ENCODE assay signal across 35 cellular contexts in the genomic region with DNA sequence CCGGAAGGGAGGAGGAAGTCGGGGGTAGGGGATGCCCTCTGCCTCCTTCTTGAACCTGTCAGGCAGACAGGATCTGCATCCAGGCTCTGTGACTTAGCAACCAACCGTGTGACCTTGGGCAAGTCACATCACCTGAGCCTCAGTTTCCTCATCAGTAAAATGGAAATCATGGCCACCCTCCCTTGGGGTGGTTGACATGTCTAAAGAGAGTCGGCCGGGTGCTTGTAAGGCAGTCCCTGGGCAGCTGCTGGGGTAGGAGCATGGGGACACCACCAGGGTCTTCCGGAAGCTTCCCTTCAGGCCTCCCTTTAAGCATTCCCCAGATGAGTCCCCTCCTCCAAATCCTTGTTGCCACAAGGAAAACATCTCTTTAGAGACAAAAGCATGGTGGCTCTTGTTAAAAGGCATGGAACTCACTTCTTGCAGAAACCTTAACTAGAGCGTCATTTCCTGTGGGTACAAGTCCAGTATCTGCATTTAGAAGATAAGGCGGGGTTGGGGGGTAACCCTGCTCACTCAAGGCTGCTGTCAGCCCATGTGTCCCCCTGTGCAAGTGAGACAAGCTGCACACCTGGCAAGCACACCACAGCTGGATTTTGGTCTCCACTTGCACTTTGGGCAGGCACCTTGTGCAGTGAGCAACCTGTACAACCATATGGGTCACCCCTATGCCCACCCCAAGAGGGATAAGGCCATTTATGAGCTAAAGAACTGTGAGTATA. TPM values are rescaled to one million over a fixed set of nuclear protein-coding genes. Genes with fewer than 3 reads are reported as not detected.
"Had no signal": no experiment of that assay in that cellular context is flagged by ENCODE, and none has a peak within 500 bp of the region (broad histone marks: within the 10 kb centered on the region; RNA-seq: fewer than 3 reads in every experiment).

No MANE protein-coding gene starts in this region.

- H3K27me3 ChIP-seq: gastroesophageal sphincter, ovary, testis had no signal

- H3K36me3 ChIP-seq: gastroesophageal sphincter, neutrophil, ovary, transverse colon had no signal

- H3K9me3 ChIP-seq: gastroesophageal sphincter, neutrophil, ovary, testis, transverse colon had no signal

- DNase-seq: activated CD4-positive, alpha-beta memory T cell treated with anti-CD3 and anti-CD28 coated beads, Interleukin-2, amount 10 ng/mL, durations not matched to agents 7 days and 5 days; activated CD4-positive, alpha-beta T cell treated with anti-CD3 and anti-CD28 coated beads, Interleukin-2, amount 10 ng/mL, durations not matched to agents 24 days and 14 days; activated gamma-delta T cell treated with Interleukin-2 at 50 U/mL for 16 hours; activated naive CD8-positive, alpha-beta T cell treated with anti-CD3 and anti-CD28 coated beads, Interleukin-2, amount 50 U/mL, for 24 hours; activated T-cell treated with anti-CD3 and anti-CD28 coated beads, Interleukin-2, amount 50 U/mL, for 4 hours; effector memory CD4-positive, alpha-beta T cell; hypothalamus; immature natural killer cell; kidney; left colon; mammary epithelial cell; ovary; retina; stimulated activated CD4-positive, alpha-beta T cell treated with anti-CD3 and anti-CD28 coated beads, Interleukin-12 subunit alpha, Interleukin-12 subunit beta, amount 100 ng/mL, for 4 hours; stimulated activated CD4-positive, alpha-beta T cell treated with anti-CD3 and anti-CD28 coated beads, Interleukin-4, amount 100 ng/mL, for 1 hour; stimulated activated naive CD8-positive, alpha-beta T cell treated with anti-CD3 and anti-CD28 coated beads, Interleukin-15, Interleukin-2, amounts not matched to agents 100 U/mL and 50 U/mL, for 24 hours; T1000; testis; transverse colon had no signal

- ATAC-seq: activated CD4-positive, CD25-positive, alpha-beta regulatory T cell treated with anti-CD3 and anti-CD28 coated beads, Interleukin-2, amount 50 U/mL, for 24 hours; activated naive CD8-positive, alpha-beta T cell treated with anti-CD3 and anti-CD28 coated beads, Interleukin-2, amount 50 U/mL, for 24 hours; activated T-cell treated with anti-CD3 and anti-CD28 coated beads, Interleukin-2, amount 50 U/mL, for 4 hours; activated T-helper 17 cell treated with anti-CD3 and anti-CD28 coated beads, Interleukin-2, amount 50 U/mL, for 72 hours; gastroesophageal sphincter; left colon; sciatic nerve; stimulated activated naive CD8-positive, alpha-beta T cell treated with anti-CD3 and anti-CD28 coated beads, Interleukin-15, Interleukin-2, amounts not matched to agents 100 U/mL and 50 U/mL, for 24 hours had no signal

- H3K27ac ChIP-seq: gastroesophageal sphincter, neutrophil, ovary, skin epidermis, testis, transverse colon, VCaP had no signal

- H3K4me3 ChIP-seq: gastroesophageal sphincter, ovary, skin epidermis, testis, transverse colon had no signal

RNA-seq across cellular contexts. Expression of gene CLCNKB, which starts 10.4 kb away (rescaled TPM):
- total RNA-seq: activated CD4-positive, alpha-beta memory T cell treated with anti-CD3 and anti-CD28 coated beads, Interleukin-2, amount 10 ng/mL, durations not matched to agents 7 days and 5 days; activated CD4-positive, alpha-beta T cell treated with anti-CD3 and anti-CD28 coated beads, Interleukin-2, amount 10 ng/mL, durations not matched to agents 24 days and 14 days; activated T-cell treated with anti-CD3 and anti-CD28 coated beads, Interleukin-2, amount 50 U/mL, for 4 hours; liver; mammary epithelial cell had no signal
- polyA plus RNA-seq: immature natural killer cell, liver had no signal

RNA-seq across cellular contexts. Expression of gene FAM131C, which starts 19.5 kb away (rescaled TPM):
- total RNA-seq: dermis microvascular lymphatic vessel endothelial cell, gastroesophageal sphincter, left colon, liver, sciatic nerve, urinary bladder had no signal
- polyA plus RNA-seq: immature natural killer cell had no signal

RNA-seq across cellular contexts. Expression of gene CLCNKA, which starts 32.1 kb away (rescaled TPM):
- total RNA-seq: activated CD4-positive, alpha-beta T cell treated with anti-CD3 and anti-CD28 coated beads, Interleukin-2, amount 10 ng/mL, durations not matched to agents 24 days and 14 days; activated T-cell treated with anti-CD3 and anti-CD28 coated beads, Interleukin-2, amount 50 U/mL, for 4 hours; bronchial epithelial cell; dermis microvascular lymphatic vessel endothelial cell; epithelial cell of proximal tubule; fibroblast of villous mesenchyme; liver; mammary epithelial cell; urinary bladder had no signal
- polyA plus RNA-seq: fibroblast of lung, immature natural killer cell, liver, mammary epithelial cell had no signal

RNA-seq across cellular contexts. Expression of gene HSPB7, which starts 36.1 kb away (rescaled TPM):
- total RNA-seq: activated CD4-positive, alpha-beta memory T cell treated with anti-CD3 and anti-CD28 coated beads, Interleukin-2, amount 10 ng/mL, durations not matched to agents 7 days and 5 days; activated CD4-positive, alpha-beta T cell treated with anti-CD3 and anti-CD28 coated beads, Interleukin-2, amount 10 ng/mL, durations not matched to agents 24 days and 14 days; activated T-helper 17 cell treated with anti-CD3 and anti-CD28 coated beads, Interleukin-2, amount 50 U/mL, for 72 hours; bronchial epithelial cell; dermis microvascular lymphatic vessel endothelial cell; epithelial cell of proximal tubule; progenitor cell of endocrine pancreas had no signal
- polyA plus RNA-seq: immature natural killer cell, mammary epithelial cell had no signal

RNA-seq across cellular contexts. Expression of gene SRARP, which starts 49.9 kb away (rescaled TPM):
- total RNA-seq: activated CD4-positive, alpha-beta memory T cell treated with anti-CD3 and anti-CD28 coated beads, Interleukin-2, amount 10 ng/mL, durations not matched to agents 7 days and 5 days; activated CD4-positive, alpha-beta T cell treated with anti-CD3 and anti-CD28 coated beads, Interleukin-2, amount 10 ng/mL, durations not matched to agents 24 days and 14 days; activated T-cell treated with anti-CD3 and anti-CD28 coated beads, Interleukin-2, amount 50 U/mL, for 4 hours; activated T-helper 17 cell treated with anti-CD3 and anti-CD28 coated beads, Interleukin-2, amount 50 U/mL, for 72 hours; bronchial epithelial cell; epithelial cell of proximal tubule; fibroblast of lung; fibroblast of villous mesenchyme; gastroesophageal sphincter; left colon; liver; mammary epithelial cell; mucosa of gallbladder; ovary; progenitor cell of endocrine pancreas; transverse colon; urinary bladder had no signal
- polyA plus RNA-seq: fibroblast of lung, immature natural killer cell, mammary epithelial cell, ovary had no signal
